21 cellular contexts compared by ENCODE assay signal in the genomic region with DNA sequence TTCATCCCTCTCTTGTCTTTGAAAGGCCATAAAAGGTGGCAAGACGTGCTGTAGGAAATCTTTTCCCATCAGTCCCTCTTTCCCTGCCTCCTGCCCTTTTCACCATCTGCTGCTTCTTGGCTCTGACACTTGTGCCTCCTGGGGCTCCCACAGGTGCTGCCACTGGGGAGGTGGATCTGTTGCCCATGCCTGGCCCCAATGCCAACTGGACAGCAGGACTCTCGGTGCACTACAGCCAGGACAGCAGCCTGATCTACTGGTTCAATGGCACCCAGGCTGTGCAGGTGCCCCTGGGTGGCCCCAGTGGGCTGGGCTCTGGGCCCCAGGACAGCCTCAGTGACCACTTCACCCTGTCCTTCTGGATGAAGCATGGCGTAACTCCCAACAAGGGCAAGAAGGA. TPM values are rescaled to one million over a fixed set of nuclear protein-coding genes. Genes with fewer than 3 reads are reported as not detected.
DNase-seq lines count a peak whose midpoint lies in the region; FAIRE-seq and TF ChIP-seq lines count a peak whose summit lies in the region.
"Had no signal": no experiment of that assay in that cellular context is flagged by ENCODE, and none has a peak within 500 bp of the region (broad histone marks: within the 10 kb centered on the region; RNA-seq: fewer than 3 reads in every experiment).

No MANE protein-coding gene starts in this region.

- in situ Hi-C loops in GM13977 (cut with MboI; ENCODE audit: low pct_unique_long_range_greater_than_20kb, low sequenced_read_pairs, unreplicated experiment) = no loop called here

- peak overlapping the region; percentile 23 for H3K4me3 Mint-ChIP-seq in endothelial cell (ENCODE audit: unreplicated experiment)
- H3K4me3 Mint-ChIP-seq: CD4-positive, alpha-beta memory T cell had no signal

- TF ChIP-seq CTCF in endothelial cell (IDR thresholded peaks at IDR 0.05; ENCODE audit: unreplicated experiment) (no peak), GM13977 (IDR thresholded peaks at IDR 0.05; ENCODE audit: extremely low read depth, insufficient read depth, missing control alignments) (no peak)

- peaks cover 60% of the 10 kb centered on the region for H3K36me3 Mint-ChIP-seq in endothelial cell (ENCODE audit: low read depth, unreplicated experiment)

- no peaks in the 10 kb centered on the region for H3K9me3 Mint-ChIP-seq in endothelial cell (ENCODE audit: unreplicated experiment)
- H3K9me3 Mint-ChIP-seq: CD4-positive, alpha-beta memory T cell had no signal

- H3K4me1 Mint-ChIP-seq in endothelial cell (ENCODE audit: unreplicated experiment) = peaks cover 12% of the 10 kb centered on the region

- H3K27ac Mint-ChIP-seq in endothelial cell (ENCODE audit: unreplicated experiment) = no peak overlapping the region

- peak; percentile 13 for FAIRE-seq in urothelium cell line (lab: Jason Lieb, UNC)
- FAIRE-seq: A549, G401.6, GM12892, GM19239, H1 had no signal

- H3K27me3 Mint-ChIP-seq in endothelial cell (ENCODE audit: unreplicated experiment) = peaks cover 15% of the 10 kb centered on the region
- H3K27me3 Mint-ChIP-seq: CD4-positive, alpha-beta memory T cell had no signal

- DNase-seq in cerebellar cortex (ENCODE audit: low spot score) (peak; percentile 88), endothelial cell (ENCODE audit: low spot score) (no peak), urothelium cell line (ENCODE audit: low spot score) (no peak), NCI-H2171 (lab: John Stamatoyannopoulos, UW) (no peak), AG20443 (ENCODE audit: low spot score) (no peak), GM13977 (ENCODE audit: low spot score) (no peak)
- DNase-seq: 8988T; ACHN; Calu3; CD4-positive, alpha-beta memory T cell; COR-L47; DMS53; DMS79 treated with DMSO at 0.1 percent for 48 hours; GM23248; H7; HCEC 1CT had no signal

RNA-seq across cellular contexts. Expression of a gene that starts 6.5 kb away (rescaled TPM):
- 134 TPM for total RNA-seq in endothelial cell (ENCODE audit: unreplicated experiment)

RNA-seq across cellular contexts. Expression of a gene that starts 8.0 kb away (rescaled TPM):
- 1.0 TPM for total RNA-seq in endothelial cell (ENCODE audit: unreplicated experiment)
- total RNA-seq: GM23248 had no signal

RNA-seq across cellular contexts. Expression of a gene that starts 27.7 kb away (rescaled TPM):
- total RNA-seq in endothelial cell (ENCODE audit: unreplicated experiment) = 62.3 TPM

RNA-seq across cellular contexts. Expression of a gene that starts 44.4 kb away (rescaled TPM):
- total RNA-seq in endothelial cell (ENCODE audit: unreplicated experiment) = 1.4 TPM

RNA-seq across cellular contexts. Expression of a gene that starts 52.8 kb away (rescaled TPM):
- total RNA-seq in endothelial cell (ENCODE audit: unreplicated experiment) = 22.2 TPM
